1 cellular context compared by ENCODE assay signal in genomic region chr16:14304891-14305459, GRCh38.
TF ChIP-seq lines count a peak whose summit lies in the region.

No MANE protein-coding gene starts in this region.

TF ChIP-seq in GM12878, 131 proteins besides CTCF, POLR2A, EP300 and RAD21 (continued from another document):
- no peak for TF ChIP-seq TCF3 (IDR thresholded peaks at IDR 0.05; ENCODE audit: borderline replicate concordance, insufficient read depth, low read depth, low read length)
